12 cellular contexts compared by ENCODE assay signal in genomic region chr4:40195182-40196177, GRCh38. TPM values are rescaled to one million over a fixed set of nuclear protein-coding genes. Genes with fewer than 3 reads are reported as not detected.
DNase-seq lines count a peak whose midpoint lies in the region; ATAC-seq, FAIRE-seq and TF ChIP-seq lines count a peak whose summit lies in the region.
"Had no signal": no experiment of that assay in that cellular context is flagged by ENCODE, and none has a peak within 500 bp of the region (broad histone marks: within the 10 kb centered on the region; RNA-seq: fewer than 3 reads in every experiment).

No MANE protein-coding gene starts in this region.

- H2BK120ac ChIP-seq in mesenchymal stem cell (ENCODE audit: low read depth, low read length) = no peak overlapping the region

- H3K36me3 Mint-ChIP-seq in CD14-positive monocyte = no peaks in the 10 kb centered on the region
- H3K36me3 Mint-ChIP-seq in T-helper 17 cell (ENCODE audit: low read depth) = peaks cover 15% of the 10 kb centered on the region
- H3K36me3 Mint-ChIP-seq: brain had no signal

- peak overlapping the region in 2 of 7 donors; percentile 11 to 83 for H3K27ac Mint-ChIP-seq in CD14-positive monocyte
- peak overlapping the region; percentile 99 for H3K27ac Mint-ChIP-seq in T-helper 17 cell

- DNase-seq in CD14-positive monocyte (ENCODE audit: low spot score) (no peak), GM19239 (ENCODE audit: insufficient read length, low spot score) (no peak), T-helper 17 cell (no peak), mesenchymal stem cell (no peak), GDM1 (lab: John Stamatoyannopoulos, UW) (no peak), NCI-H2029 treated with DMSO at 0.1 percent for 48 hours (lab: John Stamatoyannopoulos, UW) (no peak), NCI-H1105 (lab: John Stamatoyannopoulos, UW) (no peak), NCI-H524 (lab: John Stamatoyannopoulos, UW) (no peak)
- DNase-seq: NCI-H1105 treated with DMSO at 0.1 percent for 48 hours, right cardiac atrium had no signal

- no peak overlapping the region for H3K4ac ChIP-seq in mesenchymal stem cell (ENCODE audit: low read depth in 1 of 2, low read length in 2 of 2)

- no peaks in the 10 kb centered on the region for H3K79me1 ChIP-seq in mesenchymal stem cell (replicated peaks; ENCODE audit: low read length, poor library complexity, severe bottlenecking)

- H2AFZ ChIP-seq in mesenchymal stem cell (ENCODE audit: low read depth, low read length) = no peak overlapping the region

- ATAC-seq in T-helper 17 cell = no peak
- ATAC-seq: right cardiac atrium had no signal

- no peak overlapping the region for H4K91ac ChIP-seq in mesenchymal stem cell (ENCODE audit: low read length)

- no peak overlapping the region for H3K14ac ChIP-seq in mesenchymal stem cell (ENCODE audit: low read length in 2 of 2)

- no peak overlapping the region for H3K23ac ChIP-seq in mesenchymal stem cell (ENCODE audit: low read length in 2 of 2)

- H2BK5ac ChIP-seq in mesenchymal stem cell (ENCODE audit: low read depth, low read length, poor library complexity, severe bottlenecking) = no peak overlapping the region

- H3K27me3 Mint-ChIP-seq in CD14-positive monocyte (ENCODE audit: low read depth in 3 of 3) (peaks cover 3 to 9% (median 3%) of the 10 kb centered on the region in 3 donors), T-helper 17 cell (no peaks in the 10 kb centered on the region)
- H3K27me3 Mint-ChIP-seq: brain had no signal

- no peak overlapping the region for H2BK15ac ChIP-seq in mesenchymal stem cell (ENCODE audit: low read depth, poor library complexity, severe bottlenecking)

- H3K9ac ChIP-seq in mesenchymal stem cell (ENCODE audit: low read length) = no peak overlapping the region

- no peak overlapping the region for H3K27ac ChIP-seq in mesenchymal stem cell (ENCODE audit: low read length, poor library complexity, severe bottlenecking)

- TF ChIP-seq CTCF in CD14-positive monocyte (IDR thresholded peaks at IDR 0.05) = no peak

- H3K9me3 ChIP-seq in T-helper 17 cell (ENCODE audit: control insufficient read depth, low read length, poor library complexity, severe bottlenecking) (no peaks in the 10 kb centered on the region), mesenchymal stem cell (ENCODE audit: control insufficient read depth, low read length) (no peaks in the 10 kb centered on the region)

- peak; percentile 85 for FAIRE-seq in GM19239 (lab: Jason Lieb, UNC)
- FAIRE-seq: endothelial cell of umbilical vein had no signal

- peaks cover 76% of the 10 kb centered on the region for H3K4me1 Mint-ChIP-seq in CD14-positive monocyte
- H3K4me1 Mint-ChIP-seq in T-helper 17 cell = peaks cover 66% of the 10 kb centered on the region

- H3K4me3 ChIP-seq in mesenchymal stem cell (ENCODE audit: insufficient read depth in 1 of 2, low read depth in 1 of 2, low read length in 2 of 2) = no peak overlapping the region

- peak overlapping the region; percentile 27 for H4K8ac ChIP-seq in mesenchymal stem cell (ENCODE audit: low read length)

- over 99% methylated on average over 9 of the region's 10 CpGs for WGBS in mesenchymal stem cell

- H3K9me3 Mint-ChIP-seq in CD14-positive monocyte = peaks cover 0 to 1% (median 0%) of the 10 kb centered on the region in 7 donors

- peak overlapping the region in 1 of 2 experiments; percentile 1 for H3K18ac ChIP-seq in mesenchymal stem cell (ENCODE audit: low read depth in 1 of 2, low read length in 2 of 2)

- no peaks in the 10 kb centered on the region for H3K36me3 ChIP-seq in mesenchymal stem cell (ENCODE audit: control insufficient read depth in 1 of 2, insufficient read depth in 2 of 2, low read depth in 1 of 2, low read length in 2 of 2)

- no peak overlapping the region for H2AK5ac ChIP-seq in mesenchymal stem cell (ENCODE audit: low read length, severe bottlenecking)

- H2BK12ac ChIP-seq in mesenchymal stem cell (ENCODE audit: low read length in 2 of 2) = peak overlapping the region in 1 of 2 experiments; percentile 43

- intact Hi-C loops in CD14-positive monocyte (cut with micrococcal nuclease) = no loop called here

- H3K4me3 Mint-ChIP-seq in CD14-positive monocyte (peak overlapping the region; percentile 61 to 83), T-helper 17 cell (peak overlapping the region; percentile 98)

- no peaks in the 10 kb centered on the region for H3K27me3 ChIP-seq in mesenchymal stem cell (ENCODE audit: control insufficient read depth in 1 of 2, insufficient read depth in 1 of 2, low read length in 2 of 2)

- H3K4me2 ChIP-seq in mesenchymal stem cell (ENCODE audit: low read length, poor library complexity, severe bottlenecking) = no peak overlapping the region

- H3K4me1 ChIP-seq in mesenchymal stem cell (ENCODE audit: control insufficient read depth, insufficient read depth, low read depth, low read length) = peaks cover 8% of the 10 kb centered on the region

RNA-seq across cellular contexts. Expression of gene RHOH, which starts 1.4 kb away (rescaled TPM):
- polyA plus RNA-seq in CD14-positive monocyte = 1 to 10 TPM; 1.2 to 1.4 TPM
- 100 to 1,000 TPM; 439 to 459 TPM for total RNA-seq in T-helper 17 cell
- polyA plus RNA-seq in mesenchymal stem cell (2013, experiment 1 of 2) = 0.11 TPM
- polyA plus RNA-seq in mesenchymal stem cell (2013, experiment 2 of 2) = 0.10 TPM
- total RNA-seq: endothelial cell of umbilical vein had no signal
- polyA plus RNA-seq: endothelial cell of umbilical vein had no signal
